In the genomic region with DNA sequence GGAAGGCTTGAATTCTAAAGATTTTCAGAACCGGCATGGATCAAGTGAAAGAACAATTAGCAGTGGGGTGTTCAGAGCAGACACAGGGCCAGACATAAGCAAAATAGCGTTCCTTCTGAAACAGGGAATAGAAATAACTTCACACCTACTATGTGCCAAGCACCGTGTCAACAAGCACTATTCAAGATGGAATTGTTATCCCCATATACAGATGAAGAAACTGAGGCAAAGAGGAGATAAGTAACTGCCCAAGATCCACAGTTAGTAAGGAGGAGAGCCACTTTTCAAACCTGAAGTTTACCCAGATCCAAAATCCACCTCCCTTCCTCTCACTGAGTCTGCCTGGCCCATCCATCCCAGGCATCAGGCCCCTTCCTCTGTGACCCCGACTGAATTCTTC, we compare ENCODE assay signal across 20 cellular contexts.
"Had no signal": no experiment of that assay in that cellular context is flagged by ENCODE, and none has a peak within 500 bp of the region (broad histone marks: within the 10 kb centered on the region; RNA-seq: fewer than 3 reads in every experiment).

No MANE protein-coding gene starts in this region.

- DNase-seq: Karpas-422, KG1, MG63, NCI-H1092 treated with DMSO at 0.1 percent for 48 hours, NCI-H1436, NCI-H187, NCI-H2029, NCI-H2081 treated with DMSO at 0.1 percent for 48 hours, NCI-H2171, NCI-H226, NCI-H446, NCI-H510A, NCI-H524 treated with DMSO at 0.1 percent for 48 hours, NCI-H69, NCI-H774, Right ventricle myocardium superior, RPMI8226, SK-N-SH, SW 1271 had no signal

- H3K27ac ChIP-seq: HL-60 had no signal

- H3K4me3 ChIP-seq: MG63 had no signal

- H3K36me3 ChIP-seq: MG63 had no signal
